Comparison of ENCODE assay signal across 25 cellular contexts in genomic region chr18:75159238-75159518, GRCh38.
"Had no signal": no experiment of that assay in that cellular context is flagged by ENCODE, and none has a peak within 500 bp of the region (broad histone marks: within the 10 kb centered on the region; RNA-seq: fewer than 3 reads in every experiment).

No MANE protein-coding gene starts in this region.

- FAIRE-seq: colon, endothelial cell of umbilical vein, kidney had no signal

- H3K4me3 Mint-ChIP-seq: dendritic cell treated with granulocyte-macrophage colony-stimulating factor and Interleukin-4, amounts not matched to agents 40 ng/mL and 50 ng/mL, for 4 days; memory B cell; natural killer cell treated with Interleukin-12 subunit alpha and Interleukin-12 subunit beta and Interleukin-15 and Interleukin-18, amount 100 ng/mL, for 72 hours; neural crest cell; stimulated activated memory B cell treated with anti-CD40 and anti-IgM and Interleukin-4, amounts not matched to agents 10 μg/mL and 1 μg/mL and 100 μg/mL, for 72 hours; stimulated activated naive CD8-positive, alpha-beta T cell treated with anti-CD3 and anti-CD28 coated beads, Interleukin-15, Interleukin-2, amounts not matched to agents 100 ng/mL and 50 ng/mL, for 24 hours had no signal

- H3K27me3 ChIP-seq: gastrocnemius medialis, right atrium auricular region, suprapubic skin, transverse colon, upper lobe of right lung, uterus had no signal

- H3K27ac Mint-ChIP-seq: dendritic cell treated with granulocyte-macrophage colony-stimulating factor and Interleukin-4, amounts not matched to agents 40 ng/mL and 50 ng/mL, for 4 days; memory B cell; natural killer cell treated with Interleukin-12 subunit alpha and Interleukin-12 subunit beta and Interleukin-15 and Interleukin-18, amount 100 ng/mL, for 72 hours; stimulated activated memory B cell treated with anti-CD40 and anti-IgM and Interleukin-4, amounts not matched to agents 10 μg/mL and 1 μg/mL and 100 μg/mL, for 72 hours; stimulated activated naive CD8-positive, alpha-beta T cell treated with anti-CD3 and anti-CD28 coated beads, Interleukin-15, Interleukin-2, amounts not matched to agents 100 ng/mL and 50 ng/mL, for 24 hours had no signal

- H3K4me3 ChIP-seq: gastrocnemius medialis, lung, prostate gland, right atrium auricular region, skin epidermis, spleen, suprapubic skin, transverse colon, upper lobe of right lung, uterus had no signal

- H3K36me3 ChIP-seq: gastrocnemius medialis, prostate gland, right atrium auricular region, spleen, suprapubic skin, transverse colon, upper lobe of right lung, uterus had no signal

- H3K9me3 ChIP-seq: gastrocnemius medialis, prostate gland, right atrium auricular region, suprapubic skin, transverse colon, upper lobe of right lung, uterus had no signal

- H3K4me1 ChIP-seq: prostate gland, right atrium auricular region, suprapubic skin, upper lobe of right lung, uterus had no signal

- DNase-seq: cerebellar nuclear complex; effector CD8-positive, alpha-beta T cell; foreskin fibroblast; gastrocnemius medialis; kidney; nucleus accumbens; spleen; stimulated activated CD4-positive, alpha-beta T cell treated with anti-CD3 and anti-CD28 coated beads, Interleukin-4, amount 100 ng/mL, for 4 hours; transverse colon; upper lobe of right lung; uterus had no signal

- H3K9me3 Mint-ChIP-seq: natural killer cell treated with Interleukin-12 subunit alpha and Interleukin-12 subunit beta and Interleukin-15 and Interleukin-18, amount 100 ng/mL, for 72 hours; stimulated activated memory B cell treated with anti-CD40 and anti-IgM and Interleukin-4, amounts not matched to agents 10 μg/mL and 1 μg/mL and 100 μg/mL, for 72 hours had no signal

- H3K27ac ChIP-seq: gastrocnemius medialis, prostate gland, right atrium auricular region, skin epidermis, spleen, suprapubic skin, transverse colon, upper lobe of right lung, uterus had no signal

- ATAC-seq: gastrocnemius medialis, left lobe of liver, upper lobe of right lung had no signal

- H3K36me3 Mint-ChIP-seq: memory B cell; natural killer cell treated with Interleukin-12 subunit alpha and Interleukin-12 subunit beta and Interleukin-15 and Interleukin-18, amount 100 ng/mL, for 72 hours had no signal
